Comparison of ENCODE assay signal across 8 cellular contexts in the genomic region with DNA sequence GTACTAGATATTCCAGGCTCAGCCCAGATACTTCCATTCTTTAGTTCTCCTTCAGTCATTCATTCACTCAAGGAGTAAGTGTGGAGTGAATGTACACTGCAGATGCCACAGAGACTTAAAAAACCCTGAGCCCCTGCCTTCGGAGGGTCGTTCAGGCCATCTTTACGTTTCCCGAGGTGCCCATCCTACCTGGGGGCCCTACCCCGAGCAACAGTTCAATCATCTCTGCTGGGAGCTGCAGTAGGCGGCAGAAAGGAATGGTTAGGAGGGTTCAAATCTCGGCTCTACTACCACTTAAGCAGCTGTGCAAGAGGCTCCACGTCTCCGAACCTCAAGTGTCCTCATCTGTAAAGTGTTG.
DNase-seq lines count a peak whose midpoint lies in the region; ATAC-seq and TF ChIP-seq lines count a peak whose summit lies in the region.

No MANE protein-coding gene starts in this region.

- no peaks in the 10 kb centered on the region for H3K27me3 ChIP-seq in mucosa of stomach (ENCODE audit: control insufficient read depth, insufficient read depth, low read length)

- H3K4me3 ChIP-seq in AG04449 (ENCODE audit: low read depth, low read length) (peak overlapping the region; percentile 92), mucosa of stomach (ENCODE audit: low read length) (peak overlapping the region; percentile 95)

- H3K4me1 ChIP-seq in mucosa of stomach (ENCODE audit: control insufficient read depth, insufficient read depth, low read length): peaks cover 11% of the 10 kb centered on the region

- H3K9me3 ChIP-seq in mucosa of stomach (ENCODE audit: control insufficient read depth, low read length): no peaks in the 10 kb centered on the region

- H3K36me3 ChIP-seq in mucosa of stomach (ENCODE audit: control insufficient read depth, insufficient read depth, low read length): peaks cover 9% of the 10 kb centered on the region

- ATAC-seq in HG03175 (IDR thresholded peaks at IDR 0.05; ENCODE audit: unreplicated experiment): peak; percentile 3
- no peak for ATAC-seq in GM21423 (IDR thresholded peaks at IDR 0.05; ENCODE audit: unreplicated experiment)
- no peak for ATAC-seq in GM19467 (IDR thresholded peaks at IDR 0.05; ENCODE audit: unreplicated experiment)

- CTCF ChIA-PET in AG04449 (lab: Yijun Ruan, JAX): interaction anchor here (0.7 to 4.0 kb wide), 3 partner anchors 20 to 419 kb away, joined by 3 to 26 read pairs (median 15); no protein-coding TSS in a partner anchor

- no peak for TF ChIP-seq CTCF in AG04449 (IDR thresholded peaks at IDR 0.05; ENCODE audit: insufficient read depth, low read length, missing control alignments)

- DNase-seq in AG04449 (ENCODE audit: low read depth, low spot score) (no peak), caudate nucleus (lab: John Stamatoyannopoulos, UW) (no peak), 8988T (no peak), amniotic stem cell (lab: John Stamatoyannopoulos, UW) (no peak)

- POLR2A ChIA-PET in AG04449 (lab: Yijun Ruan, JAX): interaction anchor here (0.6 to 1.1 kb wide), 4 partner anchors 9 to 59 kb away, joined by 3 to 4 read pairs (median 4); no protein-coding TSS in a partner anchor

- peak overlapping the region; percentile 68 for H3K27ac ChIP-seq in caudate nucleus (ENCODE audit: low read depth, low read length)

- peak overlapping the region; percentile 97 for H3K9ac ChIP-seq in mucosa of stomach (ENCODE audit: low read length)
